1 cellular context compared by ENCODE assay signal in genomic region chr13:44790289-44790688, GRCh38.
TF ChIP-seq lines count a peak whose summit lies in the region.

No MANE protein-coding gene starts in this region.

TF ChIP-seq in H1, 55 proteins besides CTCF, POLR2A, EP300 and RAD21 (continued from another document):
- TF ChIP-seq TAF7 (optimal IDR thresholded peaks at IDR 0.05; ENCODE audit: borderline replicate concordance, low read depth, low read length) = no peak
- TF ChIP-seq GABPA (IDR thresholded peaks at IDR 0.05; ENCODE audit: borderline replicate concordance, insufficient read depth, low read length) = no peak
- no peak for TF ChIP-seq KDM4A (IDR thresholded peaks at IDR 0.05; ENCODE audit: low read depth, low read length, severe bottlenecking)
- no peak for TF ChIP-seq KDM1A (IDR thresholded peaks at IDR 0.05; ENCODE audit: borderline replicate concordance, low read length)
- TF ChIP-seq CEBPB (IDR thresholded peaks at IDR 0.05; ENCODE audit: low read depth, low read length) = no peak
- no peak for TF ChIP-seq CBX5 (IDR thresholded peaks at IDR 0.05; ENCODE audit: low read depth, low read length)
- TF ChIP-seq BCL11A (IDR thresholded peaks at IDR 0.05; ENCODE audit: low read depth in 2 of 2, low read length in 2 of 2) = no peak
- no peak for TF ChIP-seq HDAC2 (IDR thresholded peaks at IDR 0.05; ENCODE audit: borderline replicate concordance in 1 of 2, low read depth in 2 of 2, low read length in 2 of 2)
- TF ChIP-seq BACH1 (IDR thresholded peaks at IDR 0.05; ENCODE audit: low read length) = no peak
- no peak for TF ChIP-seq CHD7 (IDR thresholded peaks at IDR 0.05; ENCODE audit: insufficient replicate concordance, low read length)
- no peak for TF ChIP-seq RFX5 (IDR thresholded peaks at IDR 0.05; ENCODE audit: borderline replicate concordance, low read depth, low read length)
- no peak for TF ChIP-seq CHD2 (IDR thresholded peaks at IDR 0.05; ENCODE audit: low read length)
- no peak for TF ChIP-seq CREB1 (IDR thresholded peaks at IDR 0.05)
- TF ChIP-seq POU5F1 (IDR thresholded peaks at IDR 0.05; ENCODE audit: low read depth, low read length) = no peak
- no peak for TF ChIP-seq RBBP5 (IDR thresholded peaks at IDR 0.05; ENCODE audit: borderline replicate concordance, low read depth, low read length)
- no peak for TF ChIP-seq KDM5A (IDR thresholded peaks at IDR 0.05; ENCODE audit: low read length)
